In genomic region chr6:55825402-55826051, GRCh38 we compare ENCODE assay signal across 14 cellular contexts. TPM values are rescaled to one million over a fixed set of nuclear protein-coding genes. Genes with fewer than 3 reads are reported as not detected.
DNase-seq lines count a peak whose midpoint lies in the region; ATAC-seq, FAIRE-seq and TF ChIP-seq lines count a peak whose summit lies in the region.
"Had no signal": no experiment of that assay in that cellular context is flagged by ENCODE, and none has a peak within 500 bp of the region (broad histone marks: within the 10 kb centered on the region; RNA-seq: fewer than 3 reads in every experiment).

No MANE protein-coding gene starts in this region.

- H3K27me3 ChIP-seq in AG04450 (ENCODE audit: control insufficient read depth, insufficient read depth, low read length) (no peaks in the 10 kb centered on the region), small intestine (ENCODE audit: control insufficient read depth in 2 of 2, insufficient read depth in 2 of 2, low read length in 2 of 2) (no peaks in the 10 kb centered on the region)

- no peak overlapping the region for H3K27ac Mint-ChIP-seq in T-helper 17 cell
- H3K27ac Mint-ChIP-seq: stimulated activated naive B cell treated with anti-CD40 and anti-IgM and Interleukin-4, amounts not matched to agents 10 μg/mL and 1 μg/mL and 100 μg/mL, for 72 hours had no signal

- CTCF ChIA-PET in AG04450 (lab: Charles Lee) = interaction anchor here (0.6 kb wide), 1 partner anchor 112 kb away, joined by 3 read pairs; no protein-coding TSS in a partner anchor

- H3K4me1 ChIP-seq in mesodermal cell (ENCODE audit: control insufficient read depth, insufficient read depth, low read length, poor library complexity, severe bottlenecking) (peaks cover 23% of the 10 kb centered on the region), small intestine (ENCODE audit: control insufficient read depth in 2 of 2, insufficient read depth in 1 of 2, low read depth in 1 of 2, low read length in 1 of 2) (no peaks in the 10 kb centered on the region)

- no peak for ATAC-seq in T-helper 17 cell
- ATAC-seq: stimulated activated naive B cell treated with anti-CD40 and anti-IgM and Interleukin-4, amounts not matched to agents 10 μg/mL and 1 μg/mL and 100 μg/mL, for 72 hours had no signal

- no peak overlapping the region for H3K4me3 Mint-ChIP-seq in T-helper 17 cell
- H3K4me3 Mint-ChIP-seq: stimulated activated naive B cell treated with anti-CD40 and anti-IgM and Interleukin-4, amounts not matched to agents 10 μg/mL and 1 μg/mL and 100 μg/mL, for 72 hours had no signal

- POLR2A ChIA-PET in AG04450 (lab: Yijun Ruan, JAX) = no interaction called here

- no peak for TF ChIP-seq CTCF in AG04450 (IDR thresholded peaks at IDR 0.05; ENCODE audit: low read depth, low read length)
- no peak for TF ChIP-seq CTCF in epithelial cell of esophagus (IDR thresholded peaks at IDR 0.05; ENCODE audit: insufficient read depth, low read depth, low read length, missing control alignments)

- H3K27ac ChIP-seq in AG04450 (ENCODE audit: low read depth, low read length) (no peak overlapping the region), mesodermal cell (ENCODE audit: low read depth, low read length, severe bottlenecking) (peak overlapping the region; percentile 79), small intestine (ENCODE audit: low read depth in 1 of 2, low read length in 1 of 2) (no peak overlapping the region)
- H3K27ac ChIP-seq: C4-2B had no signal

- no peaks in the 10 kb centered on the region for H3K9me3 ChIP-seq in AG04450 (ENCODE audit: control insufficient read depth, insufficient read depth, low read length)
- H3K9me3 ChIP-seq in mesodermal cell (ENCODE audit: control insufficient read depth, low read length) = no peaks in the 10 kb centered on the region
- H3K9me3 ChIP-seq in small intestine (ENCODE audit: control insufficient read depth, low read depth) = no peaks in the 10 kb centered on the region
- no peaks in the 10 kb centered on the region for H3K9me3 ChIP-seq in T-helper 17 cell (ENCODE audit: control insufficient read depth, low read length, poor library complexity, severe bottlenecking)

- H3K4me3 ChIP-seq in AG04450 (ENCODE audit: low read depth, low read length) (no peak overlapping the region), epithelial cell of esophagus (ENCODE audit: low read length) (no peak overlapping the region), mesodermal cell (ENCODE audit: extremely low read depth, insufficient read depth, low read length, poor library complexity, severe bottlenecking) (no peak overlapping the region), small intestine (ENCODE audit: low read depth in 1 of 2, low read length in 2 of 2) (no peak overlapping the region)

- H3K36me3 ChIP-seq in mesodermal cell (ENCODE audit: control insufficient read depth, insufficient read depth, low read length) (no peaks in the 10 kb centered on the region), small intestine (ENCODE audit: control insufficient read depth in 2 of 2, insufficient read depth in 2 of 2, low read length in 2 of 2) (no peaks in the 10 kb centered on the region)

- TF ChIP-seq EP300 in Ishikawa (IDR thresholded peaks at IDR 0.05; ENCODE audit: borderline replicate concordance) = no peak

- no peak for TF ChIP-seq RAD21 in Ishikawa (IDR thresholded peaks at IDR 0.05; ENCODE audit: low read depth)

- DNase-seq in AG04450 (ENCODE audit: low read depth, low spot score) = peak; percentile 18
- DNase-seq in epithelial cell of esophagus (ENCODE audit: low read depth) = peak; percentile 83
- no peak for DNase-seq in small intestine
- no peak for DNase-seq in CD1c-positive myeloid dendritic cell (ENCODE audit: extremely low spot score)
- DNase-seq in T-helper 17 cell = no peak
- no peak for DNase-seq in NCI-H526 (lab: John Stamatoyannopoulos, UW)
- DNase-seq: activated T-cell treated with anti-CD3 and anti-CD28 coated beads, Interleukin-2, amount 50 U/mL, for 1 hour; cortex of kidney; stimulated activated naive B cell treated with anti-CD40 and anti-IgM and Interleukin-4, amounts not matched to agents 10 μg/mL and 1 μg/mL and 100 μg/mL, for 72 hours had no signal

- H3K36me3 Mint-ChIP-seq in T-helper 17 cell (ENCODE audit: low read depth) = no peaks in the 10 kb centered on the region

- no peaks in the 10 kb centered on the region for H3K27me3 Mint-ChIP-seq in T-helper 17 cell
- H3K27me3 Mint-ChIP-seq: stimulated activated naive B cell treated with anti-CD40 and anti-IgM and Interleukin-4, amounts not matched to agents 10 μg/mL and 1 μg/mL and 100 μg/mL, for 72 hours had no signal

- H3K4me1 Mint-ChIP-seq in T-helper 17 cell = no peaks in the 10 kb centered on the region
- H3K4me1 Mint-ChIP-seq: stimulated activated naive B cell treated with anti-CD40 and anti-IgM and Interleukin-4, amounts not matched to agents 10 μg/mL and 1 μg/mL and 100 μg/mL, for 72 hours had no signal

- FAIRE-seq in small intestine (lab: Jason Lieb, UNC) = no peak
- FAIRE-seq: GM12891, H1 had no signal

TF ChIP-seq in Ishikawa, 13 proteins besides CTCF, POLR2A, EP300 and RAD21:
- TF ChIP-seq MAX (IDR thresholded peaks at IDR 0.05) (no peak), FOXM1 (IDR thresholded peaks at IDR 0.05; ENCODE audit: borderline replicate concordance, low read depth) (no peak), USF1 (IDR thresholded peaks at IDR 0.05) (0 out of 2 replicates have a peak, but pooled peaks have one; percentile 31), CEBPB (IDR thresholded peaks at IDR 0.05) (no peak), EGR1 (IDR thresholded peaks at IDR 0.05) (no peak)
TF ChIP-seq in Ishikawa: peak in this region for 1.

RNA-seq across cellular contexts. Expression of gene BMP5, which starts 49.9 kb away (rescaled TPM):
- polyA plus RNA-seq in AG04450 (2011; rRNA removed) (0.26 and 0.63 TPM in 2 replicates), small intestine (1 to 10 TPM in 2 of 3 donors, not detected in 1; 1.8 to 1.9 TPM)
- 0.32 and 0.35 TPM in 2 replicates for polyA minus RNA-seq in AG04450 (2011; rRNA and poly(A)+ RNA removed)
- polyA plus RNA-seq in mesodermal cell (2013, experiment 1 of 2) = 9.9 TPM
- polyA plus RNA-seq in mesodermal cell (2013, experiment 2 of 2) = 12.0 TPM
- not detected for total RNA-seq in T-helper 17 cell
- total RNA-seq: H1 had no signal

Comparison
In these comparisons a context has a peak if more than half of its experiments do, and no peak if none do; other contexts are left out.
1. DNase-seq: peak in AG04450 (single experiment) and epithelial cell of esophagus (single experiment); none in small intestine (single experiment), CD1c-positive myeloid dendritic cell (single experiment), T-helper 17 cell (0 of 3) and NCI-H526 (0 of 2).